ENCODE assay signal across 1 cellular context in genomic region chr10:32105782-32106382, GRCh38.
TF ChIP-seq lines count a peak whose summit lies in the region.

No MANE protein-coding gene starts in this region.

TF ChIP-seq in HepG2, 621 proteins besides CTCF, POLR2A, EP300 and RAD21 (continued from another document and continues in another):
- peak; percentile 78 for TF ChIP-seq HNF1A (IDR thresholded peaks at IDR 0.05; ENCODE audit: low read depth)
- peak; percentile 79; the same call in 1 of the 2 replicates for TF ChIP-seq HNF1A (CRISPR knock-in tag; IDR thresholded peaks at IDR 0.05; ENCODE audit: borderline replicate concordance)
- no peak for TF ChIP-seq PCBP2 (optimal IDR thresholded peaks at IDR 0.05; ENCODE audit: low read depth, low read length, poor library complexity, severe bottlenecking)
- TF ChIP-seq SRSF1 (optimal IDR thresholded peaks at IDR 0.05; ENCODE audit: low read depth, low read length) = no peak
- TF ChIP-seq ZNF563 (CRISPR knock-in tag; IDR thresholded peaks at IDR 0.05) = no peak
- TF ChIP-seq E2F2 (CRISPR knock-in tag; IDR thresholded peaks at IDR 0.05; ENCODE audit: borderline replicate concordance) = no peak
- no peak for TF ChIP-seq KLF15 (CRISPR knock-in tag; IDR thresholded peaks at IDR 0.05; ENCODE audit: borderline replicate concordance)
- no peak for TF ChIP-seq RBM22 (optimal IDR thresholded peaks at IDR 0.05; ENCODE audit: low read length)
- no peak for TF ChIP-seq ZFAT (CRISPR knock-in tag; conservative IDR thresholded peaks at IDR 0.05)
- peak; percentile 93 for TF ChIP-seq FOXA3 (CRISPR knock-in tag; IDR thresholded peaks at IDR 0.05)
- peak; percentile 86; the same call in 1 of the 2 replicates for TF ChIP-seq MED1 (CRISPR knock-in tag; IDR thresholded peaks at IDR 0.05)
- TF ChIP-seq PBX2 (CRISPR knock-in tag; IDR thresholded peaks at IDR 0.05) = no peak
- 0 out of 2 replicates have a peak, but pooled peaks have one; percentile 38 for TF ChIP-seq MBD4 (IDR thresholded peaks at IDR 0.05; ENCODE audit: borderline replicate concordance, low read length)
- TF ChIP-seq ZNF678 (CRISPR knock-in tag; IDR thresholded peaks at IDR 0.05) = no peak
- no peak for TF ChIP-seq PHF20 (CRISPR knock-in tag; IDR thresholded peaks at IDR 0.05)
- no peak for TF ChIP-seq DR1 (CRISPR knock-in tag; IDR thresholded peaks at IDR 0.05)
- TF ChIP-seq ZBTB43 (CRISPR knock-in tag; conservative IDR thresholded peaks at IDR 0.05) = 0 out of 2 replicates have a peak, but pooled peaks have one; percentile 33
- TF ChIP-seq FOXK1 (CRISPR knock-in tag; IDR thresholded peaks at IDR 0.05; ENCODE audit: borderline replicate concordance, low read depth) = peak; percentile 14; the same call in 1 of the 2 replicates
- peak; percentile 39; the same call in 1 of the 2 replicates for TF ChIP-seq ZNF441 (CRISPR knock-in tag; IDR thresholded peaks at IDR 0.05; ENCODE audit: borderline replicate concordance)
- TF ChIP-seq GTF2F1 (IDR thresholded peaks at IDR 0.05; ENCODE audit: low read length) = no peak
- TF ChIP-seq ZNF792 (CRISPR knock-in tag; IDR thresholded peaks at IDR 0.05) = peak; percentile 50; the same call in 1 of the 2 replicates
- TF ChIP-seq ZNF552 (CRISPR knock-in tag; IDR thresholded peaks at IDR 0.05; ENCODE audit: borderline replicate concordance) = no peak
- no peak for TF ChIP-seq GMEB1 (CRISPR knock-in tag; IDR thresholded peaks at IDR 0.05; ENCODE audit: borderline replicate concordance)
- TF ChIP-seq KMT2B (CRISPR knock-in tag; IDR thresholded peaks at IDR 0.05) = no peak
- TF ChIP-seq ISX (CRISPR knock-in tag; conservative IDR thresholded peaks at IDR 0.05) = no peak
- no peak for TF ChIP-seq ZNF30 (CRISPR knock-in tag; IDR thresholded peaks at IDR 0.05)
- TF ChIP-seq ZNF414 (CRISPR knock-in tag; IDR thresholded peaks at IDR 0.05) = no peak
- TF ChIP-seq ZNF775 (CRISPR knock-in tag; IDR thresholded peaks at IDR 0.05; ENCODE audit: borderline replicate concordance) = no peak
- peak; percentile 88; the same call in 1 of the 2 replicates for TF ChIP-seq AHDC1 (CRISPR knock-in tag; IDR thresholded peaks at IDR 0.05; ENCODE audit: borderline replicate concordance)
- no peak for TF ChIP-seq ZHX2 (IDR thresholded peaks at IDR 0.05; ENCODE audit: low read depth)
- TF ChIP-seq ZHX2 (CRISPR knock-in tag; IDR thresholded peaks at IDR 0.05; ENCODE audit: borderline replicate concordance) = no peak
